ENCODE assay signal across 8 cellular contexts in the genomic region with DNA sequence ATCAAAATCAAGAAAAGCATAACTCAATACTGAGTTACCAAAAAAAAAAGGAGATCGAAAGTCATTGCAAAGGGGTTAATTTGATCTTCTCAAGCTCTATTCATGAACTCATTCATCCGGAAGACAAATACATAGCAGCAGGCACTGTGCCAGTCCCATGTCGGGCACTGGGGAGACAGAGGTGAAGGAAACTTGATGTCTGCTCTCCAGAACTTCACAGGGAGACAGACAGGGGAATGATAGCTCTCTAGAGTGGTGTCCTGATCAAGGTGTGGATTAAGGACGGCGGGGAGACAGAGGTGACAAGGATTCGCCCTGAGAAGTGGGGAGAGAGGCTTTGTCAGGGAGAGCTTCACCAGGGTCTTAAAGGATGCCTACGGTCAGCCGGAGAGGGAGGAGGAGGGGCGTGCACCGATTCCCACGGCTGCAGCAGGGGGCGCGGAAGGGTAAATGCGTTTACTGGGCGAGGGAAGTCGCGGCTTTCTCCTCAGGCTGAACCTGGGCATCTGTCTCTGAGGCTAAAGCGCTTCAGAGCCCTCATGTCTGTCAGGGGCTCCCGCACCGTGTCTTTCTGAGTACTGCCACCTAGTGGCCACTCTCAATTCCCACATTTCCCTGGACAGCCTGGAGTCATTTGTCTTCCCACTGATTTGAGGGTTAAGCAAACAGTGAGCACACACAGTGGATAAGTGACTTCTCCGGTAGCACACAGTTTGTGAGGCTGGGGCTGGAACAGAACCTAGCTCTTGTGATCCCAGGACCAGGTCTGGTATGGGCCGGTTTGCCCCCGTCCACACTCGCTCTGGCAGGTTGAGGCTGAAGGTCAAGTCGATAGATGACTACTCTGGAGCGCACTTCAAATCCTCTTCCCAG.
DNase-seq lines count a peak whose midpoint lies in the region; ATAC-seq and TF ChIP-seq lines count a peak whose summit lies in the region.

No MANE protein-coding gene starts in this region.

- H3K36me3 ChIP-seq in HCT116 (ENCODE audit: control insufficient read depth in 1 of 2, insufficient read depth in 2 of 2, low read length in 2 of 2) (no peaks in the 10 kb centered on the region), SU-DHL-6 (ENCODE audit: low read length) (no peaks in the 10 kb centered on the region), adipocyte (ENCODE audit: control insufficient read depth, insufficient read depth, low read length, severe bottlenecking) (no peaks in the 10 kb centered on the region), vagina (no peaks in the 10 kb centered on the region)

- TF ChIP-seq POLR2A in HCT116 (IDR thresholded peaks at IDR 0.05; ENCODE audit: borderline replicate concordance, extremely low read depth, insufficient read depth, insufficient read length) (no peak), vagina (IDR thresholded peaks at IDR 0.05) (no peak)

- RAD21 ChIA-PET in HCT116 (lab: Charles Lee; ENCODE audit: low non-redundant PET in 1 of 2, low total read pairs in 2 of 2, uncharacterized antibody in 2 of 2, unreplicated experiment in 2 of 2): interaction anchor here in 1 of 2 experiments (0.9 kb wide), 1 partner anchor 246 kb away, joined by 4 read pairs; no protein-coding TSS in a partner anchor

- TF ChIP-seq RAD21 in HCT116 (IDR thresholded peaks at IDR 0.05; ENCODE audit: low read depth): peak; percentile 72

- CTCF ChIA-PET in HCT116 (lab: Charles Lee): interaction anchor here (0.7 to 2.7 kb wide), 13 partner anchors 10 to 245 kb away, joined by 3 to 13 read pairs (median 4); a partner anchor contains a TSS

- no TSS peak for BruUV-seq in HCT116 (replicated peaks; lab: Mats Ljungman, UMichigan)

- H2AFZ ChIP-seq in HCT116 (ENCODE audit: low read depth, low read length, poor library complexity, severe bottlenecking) (peak overlapping the region; percentile 94), SU-DHL-6 (ENCODE audit: low read depth, low read length, severe bottlenecking) (no peak overlapping the region)

- H3K9me3 ChIP-seq in HCT116 (ENCODE audit: control insufficient read depth in 1 of 2, insufficient read depth in 1 of 2, low read depth in 1 of 2, low read length in 2 of 2): no peaks in the 10 kb centered on the region
- no peaks in the 10 kb centered on the region for H3K9me3 ChIP-seq in SU-DHL-6 (ENCODE audit: insufficient read depth, low read length)
- H3K9me3 ChIP-seq in adipocyte (ENCODE audit: control insufficient read depth, low read length): no peaks in the 10 kb centered on the region
- H3K9me3 ChIP-seq in vagina: no peaks in the 10 kb centered on the region

- POLR2A ChIA-PET in HCT116 (lab: Charles Lee): no interaction called here

- intact Hi-C loops in HCT116 (cut with micrococcal nuclease): loop anchor here (1.0 to 10.0 kb wide), 3 partner anchors 246 to 634 kb away; a partner anchor contains a TSS
- intact Hi-C loops in left ventricle myocardium superior (cut with micrococcal nuclease): loop anchor here (5.0 to 10.0 kb wide), 3 partner anchors 94 to 226 kb away; no protein-coding TSS in a partner anchor
- intact Hi-C loops in vagina (cut with DNase I): loop anchor here (5.0 kb wide), 1 partner anchor 221 kb away; no protein-coding TSS in a partner anchor

- H3K27me3 ChIP-seq in HCT116 (ENCODE audit: insufficient read depth, low read length): no peaks in the 10 kb centered on the region
- no peaks in the 10 kb centered on the region for H3K27me3 ChIP-seq in SU-DHL-6 (ENCODE audit: low read length)
- no peaks in the 10 kb centered on the region for H3K27me3 ChIP-seq in adipocyte (replicated peaks; ENCODE audit: control insufficient read depth, insufficient read depth, low read length)
- H3K27me3 ChIP-seq in vagina: no peaks in the 10 kb centered on the region

- H4K20me1 ChIP-seq in HCT116 (ENCODE audit: insufficient read depth) (no peaks in the 10 kb centered on the region), SU-DHL-6 (ENCODE audit: low read depth, low read length) (no peaks in the 10 kb centered on the region)

- H3K4me2 ChIP-seq in HCT116 (ENCODE audit: low read length) (peak overlapping the region; percentile 84), SU-DHL-6 (ENCODE audit: low read depth, low read length, poor library complexity, severe bottlenecking) (peak overlapping the region; percentile 8)

- TF ChIP-seq CTCF in HCT116 (IDR thresholded peaks at IDR 0.05 in 2 of 3, conservative IDR thresholded peaks at IDR 0.05 in 1 of 3; ENCODE audit: borderline replicate concordance in 1 of 3, insufficient read depth in 1 of 3, low read depth in 2 of 3, low read length in 2 of 3): peak; percentile 65 to 92 (median 83)
- TF ChIP-seq CTCF in SU-DHL-6 (IDR thresholded peaks at IDR 0.05; ENCODE audit: insufficient read depth, low read length, poor library complexity, severe bottlenecking): peak; percentile 81
- TF ChIP-seq CTCF in vagina (IDR thresholded peaks at IDR 0.05): peak; percentile 41 to 90 (median 78)

- H3K4me1 ChIP-seq in HCT116 (ENCODE audit: control insufficient read depth in 1 of 2, insufficient read depth in 2 of 2, low read length in 2 of 2) (peaks cover 0 to 12% of the 10 kb centered on the region in 2 experiments; a peak in 2 of 4 replicates), adipocyte (ENCODE audit: control insufficient read depth, insufficient read depth, low read length) (peaks cover 8% of the 10 kb centered on the region), vagina (peaks cover 20% of the 10 kb centered on the region)

- ATAC-seq in HCT116: peak; percentile 94
- ATAC-seq in left ventricle myocardium superior: peak; percentile 96

- no peak overlapping the region for H3K27ac ChIP-seq in HCT116 (ENCODE audit: low read depth, low read length)
- H3K27ac ChIP-seq in SU-DHL-6 (ENCODE audit: low read depth, low read length): no peak overlapping the region
- peak overlapping the region; percentile 60 for H3K27ac ChIP-seq in vagina

- H3K79me2 ChIP-seq in HCT116 (ENCODE audit: insufficient read depth, low read length) (no peaks in the 10 kb centered on the region), SU-DHL-6 (ENCODE audit: insufficient read depth, low read length) (no peaks in the 10 kb centered on the region)

- no peaks in the 10 kb centered on the region for H3F3A ChIP-seq in SU-DHL-6 (ENCODE audit: insufficient read depth)

- peak; percentile 97 for DNase-seq in ELF-1 (ENCODE audit: low read depth, low spot score)
- DNase-seq in HCT116 (ENCODE audit: low read depth, low spot score): peak; percentile 69
- peak; percentile 82 for DNase-seq in NCI-H1105 (lab: John Stamatoyannopoulos, UW)
- DNase-seq in adipocyte (ENCODE audit: low read depth): peak; percentile 91
- DNase-seq in left ventricle myocardium superior: peak; percentile 53
- peak; percentile 64 for DNase-seq in putamen (ENCODE audit: low spot score)
- no peak for DNase-seq in vagina (ENCODE audit: extremely low spot score in 2 of 2)

- H3K4me3 ChIP-seq in HCT116 (replicated peaks in 1 of 2; ENCODE audit: low read depth in 1 of 2, low read length in 2 of 2) (peak overlapping the region; percentile 37 to 43), SU-DHL-6 (ENCODE audit: insufficient read depth, low read length, poor library complexity, severe bottlenecking) (no peak overlapping the region), adipocyte (ENCODE audit: low read length) (peak overlapping the region; percentile 83), vagina (peak overlapping the region; percentile 37 to 45)

- no peaks in the 10 kb centered on the region for H3K9me2 ChIP-seq in HCT116 (ENCODE audit: insufficient read depth)
- no peaks in the 10 kb centered on the region for H3K9me2 ChIP-seq in SU-DHL-6 (replicated peaks; ENCODE audit: insufficient read depth, low read length)

- no peak overlapping the region for H3K9ac ChIP-seq in HCT116 (ENCODE audit: low read length)
- H3K9ac ChIP-seq in SU-DHL-6 (ENCODE audit: low read length): no peak overlapping the region
- peak overlapping the region; percentile 67 for H3K9ac ChIP-seq in adipocyte (ENCODE audit: low read length)

TF ChIP-seq in HCT116, 20 proteins besides CTCF, POLR2A, EP300 and RAD21 (continues in another document):
- TF ChIP-seq SRF (IDR thresholded peaks at IDR 0.05; ENCODE audit: low read depth) (no peak), CBX3 (IDR thresholded peaks at IDR 0.05; ENCODE audit: low read depth) (no peak), JUND (IDR thresholded peaks at IDR 0.05) (no peak), POLR2AphosphoS5 (IDR thresholded peaks at IDR 0.05; ENCODE audit: low read depth, low read length) (no peak), TCF7L2 (IDR thresholded peaks at IDR 0.05; ENCODE audit: borderline replicate concordance, extremely low read depth, insufficient read depth, insufficient read length) (no peak), SP1 (IDR thresholded peaks at IDR 0.05; ENCODE audit: low read depth) (no peak), FOSL1 (IDR thresholded peaks at IDR 0.05; ENCODE audit: low read depth) (no peak), CEBPB (IDR thresholded peaks at IDR 0.05; ENCODE audit: low read depth) (no peak), ZFX (IDR thresholded peaks at IDR 0.05) (no peak), ZNF274 (IDR thresholded peaks at IDR 0.05; ENCODE audit: low read depth, low read length) (no peak), YY1 (IDR thresholded peaks at IDR 0.05; ENCODE audit: extremely low read depth, insufficient replicate concordance, low read depth, low read length) (no peak)
- TF ChIP-seq, protein P1, sequence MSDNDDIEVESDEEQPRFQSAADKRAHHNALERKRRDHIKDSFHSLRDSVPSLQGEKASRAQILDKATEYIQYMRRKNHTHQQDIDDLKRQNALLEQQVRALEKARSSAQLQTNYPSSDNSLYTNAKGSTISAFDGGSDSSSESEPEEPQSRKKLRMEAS (IDR thresholded peaks at IDR 0.05): no peak
- TF ChIP-seq, protein P2, sequence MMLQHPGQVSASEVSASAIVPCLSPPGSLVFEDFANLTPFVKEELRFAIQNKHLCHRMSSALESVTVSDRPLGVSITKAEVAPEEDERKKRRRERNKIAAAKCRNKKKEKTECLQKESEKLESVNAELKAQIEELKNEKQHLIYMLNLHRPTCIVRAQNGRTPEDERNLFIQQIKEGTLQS (IDR thresholded peaks at IDR 0.05): no peak
- TF ChIP-seq, protein P3, sequence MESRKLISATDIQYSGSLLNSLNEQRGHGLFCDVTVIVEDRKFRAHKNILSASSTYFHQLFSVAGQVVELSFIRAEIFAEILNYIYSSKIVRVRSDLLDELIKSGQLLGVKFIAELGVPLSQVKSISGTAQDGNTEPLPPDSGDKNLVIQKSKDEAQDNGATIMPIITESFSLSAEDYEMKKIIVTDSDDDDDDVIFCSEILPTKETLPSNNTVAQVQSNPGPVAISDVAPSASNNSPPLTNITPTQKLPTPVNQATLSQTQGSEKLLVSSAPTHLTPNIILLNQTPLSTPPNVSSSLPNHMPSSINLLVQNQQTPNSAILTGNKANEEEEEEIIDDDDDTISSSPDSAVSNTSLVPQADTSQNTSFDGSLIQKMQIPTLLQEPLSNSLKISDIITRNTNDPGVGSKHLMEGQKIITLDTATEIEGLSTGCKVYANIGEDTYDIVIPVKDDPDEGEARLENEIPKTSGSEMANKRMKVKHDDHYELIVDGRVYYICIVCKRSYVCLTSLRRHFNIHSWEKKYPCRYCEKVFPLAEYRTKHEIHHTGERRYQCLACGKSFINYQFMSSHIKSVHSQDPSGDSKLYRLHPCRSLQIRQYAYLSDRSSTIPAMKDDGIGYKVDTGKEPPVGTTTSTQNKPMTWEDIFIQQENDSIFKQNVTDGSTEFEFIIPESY (IDR thresholded peaks at IDR 0.05; ENCODE audit: extremely low read depth, insufficient replicate concordance, low read length): no peak

Comparison
In these comparisons a context has a peak if more than half of its experiments do, and no peak if none do; other contexts are left out.
1. DNase-seq: peak in ELF-1 (single experiment), HCT116 (single experiment), NCI-H1105 (single experiment), adipocyte (single experiment), left ventricle myocardium superior (single experiment) and putamen (single experiment); none in vagina (0 of 2).
2. Peak in every context shown above with its lines, with median percentiles within 50 percentile points of each other: CTCF ChIP-seq.